Comparison of ENCODE assay signal across 29 cellular contexts in genomic region chr15:39819449-39820016, GRCh38. TPM values are rescaled to one million over a fixed set of nuclear protein-coding genes. Genes with fewer than 3 reads are reported as not detected.
"Had no signal": no experiment of that assay in that cellular context is flagged by ENCODE, and none has a peak within 500 bp of the region (broad histone marks: within the 10 kb centered on the region; RNA-seq: fewer than 3 reads in every experiment).

No MANE protein-coding gene starts in this region.

- H3K9me3 Mint-ChIP-seq: activated CD4-positive, alpha-beta memory T cell treated with anti-CD3 and anti-CD28 coated beads for 36 hours; activated CD4-positive, alpha-beta T cell treated with anti-CD3 and anti-CD28 coated beads, Interleukin-2, amount 10 ng/mL, durations not matched to agents 7 days and 5 days; activated naive CD4-positive, alpha-beta T cell treated with anti-CD3 and anti-CD28 coated beads for 36 hours; activated T-cell treated with anti-CD3 and anti-CD28 coated beads, Interleukin-2, amount 50 U/mL, for 4 hours; activated T-helper 17 cell treated with anti-CD3 and anti-CD28 coated beads, Interleukin-2, amount 50 U/mL, for 72 hours had no signal

- H3K9me3 ChIP-seq: Peyer's patch had no signal

- H3K27ac Mint-ChIP-seq: activated CD4-positive, alpha-beta memory T cell treated with anti-CD3 and anti-CD28 coated beads for 36 hours; activated CD4-positive, alpha-beta T cell treated with anti-CD3 and anti-CD28 coated beads, Interleukin-2, amount 10 ng/mL, durations not matched to agents 7 days and 5 days; activated naive CD4-positive, alpha-beta T cell treated with anti-CD3 and anti-CD28 coated beads for 36 hours; activated naive CD8-positive, alpha-beta T cell; activated T-helper 17 cell treated with anti-CD3 and anti-CD28 coated beads, Interleukin-2, amount 50 U/mL, for 72 hours; T-helper 17 cell had no signal

- H3K36me3 Mint-ChIP-seq: activated CD4-positive, alpha-beta memory T cell treated with anti-CD3 and anti-CD28 coated beads for 36 hours; activated naive CD8-positive, alpha-beta T cell had no signal

- H3K27me3 ChIP-seq: brain microvascular endothelial cell, cardiac muscle cell, Peyer's patch had no signal

- H3K4me3 ChIP-seq: cardiac muscle cell, K562, Peyer's patch had no signal

- DNase-seq: activated CD4-positive, alpha-beta memory T cell treated with anti-CD3 and anti-CD28 coated beads for 36 hours; activated CD4-positive, alpha-beta T cell treated with anti-CD3 and anti-CD28 coated beads, Interleukin-2, amount 10 ng/mL, durations not matched to agents 7 days and 5 days; activated CD4-positive, CD25-positive, alpha-beta regulatory T cell; activated CD8-positive, alpha-beta memory T cell treated with anti-CD3 and anti-CD28 coated beads for 24 hours; activated gamma-delta T cell; activated naive CD4-positive, alpha-beta T cell treated with anti-CD3 and anti-CD28 coated beads for 36 hours; activated T-cell treated with anti-CD3 and anti-CD28 coated beads, Interleukin-2, amount 50 U/mL, for 4 hours; brain microvascular endothelial cell; cerebellar nuclear complex; Karpas-422; MM.1S; NCI-H1105; NCI-H1436; NCI-H1694 treated with DMSO at 0.1 percent for 48 hours; NCI-H2029 treated with DMSO at 0.1 percent for 48 hours; NCI-H446 treated with DMSO at 0.1 percent for 48 hours; NCI-H524 treated with DMSO at 0.1 percent for 48 hours; NCI-H774; NK-92 treated with Interleukin-12 subunit alpha and Interleukin-12 subunit beta, amount 100 ng/mL, for 24 hours; OCI-M1; Peyer's patch; Right ventricle myocardium superior; T-helper 17 cell; T1000 had no signal

- H3K27ac ChIP-seq: brain microvascular endothelial cell, cardiac muscle cell, Peyer's patch, RWPE1 had no signal

- H3K4me1 Mint-ChIP-seq: activated CD4-positive, alpha-beta T cell treated with anti-CD3 and anti-CD28 coated beads, Interleukin-2, amount 10 ng/mL, durations not matched to agents 7 days and 5 days; activated T-helper 17 cell treated with anti-CD3 and anti-CD28 coated beads, Interleukin-2, amount 50 U/mL, for 72 hours; T-helper 17 cell had no signal

- H3K4me1 ChIP-seq: Peyer's patch had no signal

- ATAC-seq: activated T-cell treated with anti-CD3 and anti-CD28 coated beads, Interleukin-2, amount 50 U/mL, for 4 hours; activated T-helper 17 cell treated with anti-CD3 and anti-CD28 coated beads, Interleukin-2, amount 50 U/mL, for 72 hours; K562; T-helper 17 cell had no signal

- H3K36me3 ChIP-seq: brain microvascular endothelial cell, cardiac muscle cell, Peyer's patch had no signal

- H3K4me3 Mint-ChIP-seq: activated CD4-positive, alpha-beta memory T cell treated with anti-CD3 and anti-CD28 coated beads for 36 hours; activated CD4-positive, alpha-beta T cell treated with anti-CD3 and anti-CD28 coated beads, Interleukin-2, amount 10 ng/mL, durations not matched to agents 7 days and 5 days; activated naive CD4-positive, alpha-beta T cell treated with anti-CD3 and anti-CD28 coated beads for 36 hours; activated naive CD8-positive, alpha-beta T cell; activated T-cell treated with anti-CD3 and anti-CD28 coated beads, Interleukin-2, amount 50 U/mL, for 4 hours; activated T-helper 17 cell treated with anti-CD3 and anti-CD28 coated beads, Interleukin-2, amount 50 U/mL, for 72 hours; T-helper 17 cell had no signal

RNA-seq across cellular contexts. Expression of gene FSIP1, which starts 36.9 kb away (rescaled TPM):
- total RNA-seq: Peyer's patch had no signal
